In genomic region chr15:40092416-40093223, GRCh38 we compare ENCODE assay signal across 8 cellular contexts. TPM values are rescaled to one million over a fixed set of nuclear protein-coding genes. Genes with fewer than 3 reads are reported as not detected.
DNase-seq lines count a peak whose midpoint lies in the region; ATAC-seq, FAIRE-seq and TF ChIP-seq lines count a peak whose summit lies in the region.

No MANE protein-coding gene starts in this region.

- FAIRE-seq in D721Med (lab: Jason Lieb, UNC) = no peak

- no peaks in the 10 kb centered on the region for H3K9me3 ChIP-seq in HEK293 (ENCODE audit: control insufficient read depth, insufficient read depth, low read depth, low read length)
- no peaks in the 10 kb centered on the region for H3K9me3 ChIP-seq in fibroblast of lung (ENCODE audit: control insufficient read depth, insufficient read depth, low read depth, low read length)

- TF ChIP-seq CTCF in HEK293 (tag by site-specific recombination; IDR thresholded peaks at IDR 0.05) = peak; percentile 13; the same call in 1 of the 2 replicates
- no peak for TF ChIP-seq CTCF in fibroblast of lung (conservative IDR thresholded peaks at IDR 0.05 in 1 of 2, IDR thresholded peaks at IDR 0.05 in 1 of 2; ENCODE audit: low read depth in 1 of 2, low read length in 2 of 2)
- TF ChIP-seq CTCF in D721Med (IDR thresholded peaks at IDR 0.05; ENCODE audit: insufficient read depth, missing control alignments) = no peak

- H3K79me2 ChIP-seq in fibroblast of lung (ENCODE audit: control insufficient read depth, insufficient read depth, low read length) = no peaks in the 10 kb centered on the region

- ATAC-seq in HG02678 (IDR thresholded peaks at IDR 0.05; ENCODE audit: unreplicated experiment) = no peak
- no peak for ATAC-seq in GM19324 (IDR thresholded peaks at IDR 0.05; ENCODE audit: low FRiP score, unreplicated experiment)
- no peak for ATAC-seq in GM18909 (IDR thresholded peaks at IDR 0.05; ENCODE audit: poor library complexity, unreplicated experiment)

- CTCF ChIA-PET in HEK293 (lab: Yijun Ruan, JAX) = interaction anchor here (0.9 to 8.2 kb wide), 4 partner anchors 11 to 182 kb away, joined by 3 to 44 read pairs (median 6); no protein-coding TSS in a partner anchor

- no peaks in the 10 kb centered on the region for H4K20me1 ChIP-seq in fibroblast of lung (ENCODE audit: control insufficient read depth, extremely low read depth, insufficient read depth, low read length)

- DNase-seq in NCI-H82 (lab: John Stamatoyannopoulos, UW) = peak; percentile 93
- peak; percentile 81 to 98 for DNase-seq in fibroblast of lung (ENCODE audit: low read depth in 2 of 2)
- DNase-seq in D721Med (ENCODE audit: insufficient read length, low spot score) = no peak

- H3K9ac ChIP-seq in fibroblast of lung (ENCODE audit: insufficient read depth, low read length) (peak overlapping the region; percentile 41), rectal smooth muscle tissue (ENCODE audit: low read length) (no peak overlapping the region)

- peaks cover 55% of the 10 kb centered on the region for H3K4me1 ChIP-seq in HEK293 (ENCODE audit: control insufficient read depth, insufficient read depth, low read length)
- H3K4me1 ChIP-seq in fibroblast of lung (ENCODE audit: control insufficient read depth, extremely low read depth, insufficient read depth, low read length) = peaks cover 45% of the 10 kb centered on the region
- H3K4me1 ChIP-seq in rectal smooth muscle tissue (ENCODE audit: control insufficient read depth, insufficient read depth, low read length) = peaks cover 55% of the 10 kb centered on the region

- H3K4me2 ChIP-seq in fibroblast of lung (ENCODE audit: extremely low read depth, insufficient read depth, low read length) = peak overlapping the region; percentile 68

- H3K27ac ChIP-seq in HEK293 (ENCODE audit: extremely low read depth, low read depth, low read length) (peak overlapping the region; percentile 98), fibroblast of lung (ENCODE audit: insufficient read depth, low read length) (peak overlapping the region; percentile 69), rectal smooth muscle tissue (ENCODE audit: low read depth, low read length) (peak overlapping the region; percentile 88)

- H3K4me3 ChIP-seq in HEK293 (ENCODE audit: low read depth, low read length) = no peak overlapping the region
- peak overlapping the region in 1 of 4 experiments; percentile 21 for H3K4me3 ChIP-seq in fibroblast of lung (replicated peaks in 1 of 4; ENCODE audit: control extremely low read depth in 1 of 4, insufficient read depth in 1 of 4, low read depth in 3 of 4, low read length in 4 of 4)
- H3K4me3 ChIP-seq in rectal smooth muscle tissue (ENCODE audit: low read length) = no peak overlapping the region

- H3K27me3 ChIP-seq in fibroblast of lung (ENCODE audit: control insufficient read depth, insufficient read depth, low read length) = no peaks in the 10 kb centered on the region
- H3K27me3 ChIP-seq in rectal smooth muscle tissue (ENCODE audit: control insufficient read depth, insufficient read depth, low read length) = no peaks in the 10 kb centered on the region

- H2AFZ ChIP-seq in fibroblast of lung (ENCODE audit: low read length) = no peak overlapping the region

- peaks cover 0 to 19% of the 10 kb centered on the region in 2 experiments; a peak in 1 of 3 replicates for H3K36me3 ChIP-seq in HEK293 (ENCODE audit: control insufficient read depth in 2 of 2, insufficient read depth in 1 of 2, low read length in 2 of 2)
- H3K36me3 ChIP-seq in fibroblast of lung (ENCODE audit: control insufficient read depth, insufficient read depth, low read length) = no peaks in the 10 kb centered on the region
- H3K36me3 ChIP-seq in rectal smooth muscle tissue (ENCODE audit: control insufficient read depth, insufficient read depth, low read length) = peaks cover 7% of the 10 kb centered on the region

- POLR2A ChIA-PET in HEK293 (lab: Yijun Ruan, JAX) = interaction anchor here (1.0 to 7.6 kb wide), 7 partner anchors 9 to 53 kb away, joined by 3 to 52 read pairs (median 10); partner anchors contain the start of genes BMF and SRP14

TF ChIP-seq in HEK293, 187 proteins besides CTCF, POLR2A, EP300 and RAD21 (continues in another document):
- TF ChIP-seq ZNF600 (tag by site-specific recombination; IDR thresholded peaks at IDR 0.05) = peak; percentile 57; the same call in 1 of the 2 replicates
- no peak for TF ChIP-seq ZNF133 (tag by site-specific recombination; IDR thresholded peaks at IDR 0.05)
- TF ChIP-seq ZNF426 (tag by site-specific recombination; IDR thresholded peaks at IDR 0.05) = no peak
- peak; percentile 36 for TF ChIP-seq ZNF335 (tag by site-specific recombination; conservative IDR thresholded peaks at IDR 0.05)
- peak; percentile 94 for TF ChIP-seq ZBTB8A (tag by site-specific recombination; IDR thresholded peaks at IDR 0.05)
- TF ChIP-seq KLF8 (tag by site-specific recombination; IDR thresholded peaks at IDR 0.05) = peak; percentile 93
- TF ChIP-seq ZNF221 (tag by site-specific recombination; IDR thresholded peaks at IDR 0.05; ENCODE audit: borderline replicate concordance) = no peak
- peak; percentile 56; the same call in 1 of the 2 replicates for TF ChIP-seq MYNN (tag by site-specific recombination; IDR thresholded peaks at IDR 0.05; ENCODE audit: borderline replicate concordance)
- peak; percentile 32; the same call in 1 of the 2 replicates for TF ChIP-seq ZNF146 (tag by site-specific recombination; IDR thresholded peaks at IDR 0.05)
- no peak for TF ChIP-seq ZNF768 (tag by site-specific recombination; IDR thresholded peaks at IDR 0.05)
- peak; percentile 93 for TF ChIP-seq OSR2 (tag by site-specific recombination; IDR thresholded peaks at IDR 0.05)
- no peak for TF ChIP-seq ZNF155 (tag by site-specific recombination; IDR thresholded peaks at IDR 0.05)
- TF ChIP-seq ZNF501 (tag by site-specific recombination; IDR thresholded peaks at IDR 0.05) = peak; percentile 81; the same call in 1 of the 2 replicates
- TF ChIP-seq ZNF48 (tag by site-specific recombination; IDR thresholded peaks at IDR 0.05) = no peak
- TF ChIP-seq ZNF704 (tag by site-specific recombination; IDR thresholded peaks at IDR 0.05) = no peak
- peak; percentile 99 for TF ChIP-seq GFI1B (tag by site-specific recombination; IDR thresholded peaks at IDR 0.05)
- TF ChIP-seq ZNF660 (tag by site-specific recombination; IDR thresholded peaks at IDR 0.05) = 0 out of 2 replicates have a peak, but pooled peaks have one; percentile 9
- TF ChIP-seq, protein P1, sequence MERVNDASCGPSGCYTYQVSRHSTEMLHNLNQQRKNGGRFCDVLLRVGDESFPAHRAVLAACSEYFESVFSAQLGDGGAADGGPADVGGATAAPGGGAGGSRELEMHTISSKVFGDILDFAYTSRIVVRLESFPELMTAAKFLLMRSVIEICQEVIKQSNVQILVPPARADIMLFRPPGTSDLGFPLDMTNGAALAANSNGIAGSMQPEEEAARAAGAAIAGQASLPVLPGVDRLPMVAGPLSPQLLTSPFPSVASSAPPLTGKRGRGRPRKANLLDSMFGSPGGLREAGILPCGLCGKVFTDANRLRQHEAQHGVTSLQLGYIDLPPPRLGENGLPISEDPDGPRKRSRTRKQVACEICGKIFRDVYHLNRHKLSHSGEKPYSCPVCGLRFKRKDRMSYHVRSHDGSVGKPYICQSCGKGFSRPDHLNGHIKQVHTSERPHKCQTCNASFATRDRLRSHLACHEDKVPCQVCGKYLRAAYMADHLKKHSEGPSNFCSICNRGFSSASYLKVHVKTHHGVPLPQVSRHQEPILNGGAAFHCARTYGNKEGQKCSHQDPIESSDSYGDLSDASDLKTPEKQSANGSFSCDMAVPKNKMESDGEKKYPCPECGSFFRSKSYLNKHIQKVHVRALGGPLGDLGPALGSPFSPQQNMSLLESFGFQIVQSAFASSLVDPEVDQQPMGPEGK (tag by site-specific recombination; IDR thresholded peaks at IDR 0.05) = peak; percentile 99
- TF ChIP-seq ZNF350 (tag by site-specific recombination; IDR thresholded peaks at IDR 0.05) = no peak
- TF ChIP-seq ZSCAN23 (tag by site-specific recombination; IDR thresholded peaks at IDR 0.05) = 0 out of 2 replicates have a peak, but pooled peaks have one; percentile 76
- TF ChIP-seq ZNF658 (tag by site-specific recombination; IDR thresholded peaks at IDR 0.05) = no peak
- peak; percentile 51; the same call in 1 of the 2 replicates for TF ChIP-seq ZFP3 (tag by site-specific recombination; IDR thresholded peaks at IDR 0.05; ENCODE audit: low read depth)
- TF ChIP-seq ZNF239 (tag by site-specific recombination; IDR thresholded peaks at IDR 0.05) = peak; percentile 32; the same call in 1 of the 2 replicates
- TF ChIP-seq ZBTB20 (tag by site-specific recombination; IDR thresholded peaks at IDR 0.05) = 0 out of 2 replicates have a peak, but pooled peaks have one; percentile 30
- TF ChIP-seq ZBTB1 (tag by site-specific recombination; IDR thresholded peaks at IDR 0.05) = peak; percentile 73; the same call in 1 of the 2 replicates
- no peak for TF ChIP-seq ZNF707 (tag by site-specific recombination; IDR thresholded peaks at IDR 0.05)
- peak; percentile 96 for TF ChIP-seq BCL11A (tag by site-specific recombination; IDR thresholded peaks at IDR 0.05; ENCODE audit: low read depth)
- peak; percentile 86; the same call in 1 of the 2 replicates for TF ChIP-seq ZNF792 (tag by site-specific recombination; IDR thresholded peaks at IDR 0.05)
- peak; percentile 89 for TF ChIP-seq ZNF423 (tag by site-specific recombination; IDR thresholded peaks at IDR 0.05)
- 0 out of 2 replicates have a peak, but pooled peaks have one; percentile 52 for TF ChIP-seq ZNF266 (tag by site-specific recombination; IDR thresholded peaks at IDR 0.05; ENCODE audit: low read depth)
- TF ChIP-seq ZNF629 (tag by site-specific recombination; IDR thresholded peaks at IDR 0.05) = peak; percentile 79

RNA-seq across cellular contexts. Expression of gene BMF, which starts 16.1 kb away (rescaled TPM):
- 8.6 and 9.5 TPM in 2 replicates for total RNA-seq in fibroblast of lung
- polyA plus RNA-seq in fibroblast of lung = 2.2 TPM in 2 replicates
- polyA plus RNA-seq in fibroblast of lung (2012) = 1.4 and 2.1 TPM in 2 replicates
- polyA minus RNA-seq in fibroblast of lung (ENCODE audit: low replicate concordance) = 6.4 and 13.5 TPM in 2 replicates

RNA-seq across cellular contexts. Expression of gene SRP14, which starts 53.6 kb away (rescaled TPM):
- 162 and 174 TPM in 2 replicates for total RNA-seq in fibroblast of lung
- polyA plus RNA-seq in fibroblast of lung = 434 and 465 TPM in 2 replicates
- polyA plus RNA-seq in fibroblast of lung (2012) = 342 and 345 TPM in 2 replicates
- polyA minus RNA-seq in fibroblast of lung (ENCODE audit: low replicate concordance) = 9.0 and 17.0 TPM in 2 replicates
